20 cellular contexts compared by ENCODE assay signal in genomic region chr14:28116716-28117115, GRCh38.
"Had no signal": no experiment of that assay in that cellular context is flagged by ENCODE, and none has a peak within 500 bp of the region (broad histone marks: within the 10 kb centered on the region; RNA-seq: fewer than 3 reads in every experiment).

No MANE protein-coding gene starts in this region.

- ATAC-seq: activated naive CD8-positive, alpha-beta T cell treated with anti-CD3 and anti-CD28 coated beads, Interleukin-2, amount 50 U/mL, for 24 hours; body of pancreas; naive thymus-derived CD8-positive, alpha-beta T cell; sciatic nerve; stimulated activated naive B cell treated with anti-CD40 and anti-IgM and Interleukin-4, amounts not matched to agents 10 μg/mL and 1 μg/mL and 100 μg/mL, for 72 hours had no signal

- DNase-seq: activated B cell treated with CpG ODN at 0.5 μM for 24 hours; activated CD4-positive, alpha-beta memory T cell treated with anti-CD3 and anti-CD28 coated beads, Interleukin-2, amount 10 ng/mL, durations not matched to agents 7 days and 5 days; activated CD4-positive, alpha-beta T cell treated with anti-CD3 and anti-CD28 coated beads for 48 hours; activated gamma-delta T cell; activated naive CD4-positive, alpha-beta T cell treated with anti-CD3 and anti-CD28 coated beads, Interleukin-2, amount 50 U/mL, for 16 hours; activated naive CD8-positive, alpha-beta T cell treated with anti-CD3 and anti-CD28 coated beads, Interleukin-2, amount 50 U/mL, for 24 hours; activated T-cell treated with anti-CD3 and anti-CD28 coated beads for 4 hours; body of pancreas; glutamatergic neuron; left ventricle myocardium inferior; naive thymus-derived CD8-positive, alpha-beta T cell; small intestine; stimulated activated CD4-positive, alpha-beta T cell treated with anti-CD3 and anti-CD28 coated beads, Interleukin-2, amount 100 ng/mL, for 24 hours; stimulated activated naive B cell treated with anti-CD40 and anti-IgM and Interleukin-4, amounts not matched to agents 10 μg/mL and 1 μg/mL and 100 μg/mL, for 72 hours; transverse colon had no signal

- H3K4me1 ChIP-seq: body of pancreas, left ventricle myocardium inferior had no signal

- H3K4me3 ChIP-seq: body of pancreas, hepatocyte, left ventricle myocardium inferior, neural progenitor cell, transverse colon had no signal

- H3K27ac Mint-ChIP-seq: activated B cell treated with CpG ODN at 0.5 μM for 24 hours; activated CD4-positive, alpha-beta memory T cell treated with anti-CD3 and anti-CD28 coated beads, Interleukin-2, amount 10 ng/mL, durations not matched to agents 7 days and 5 days; activated naive CD8-positive, alpha-beta T cell treated with anti-CD3 and anti-CD28 coated beads, Interleukin-2, amount 50 U/mL, for 24 hours; activated T-helper 1 cell treated with anti-CD3 and anti-CD28 coated beads, Interleukin-12 subunit alpha, Interleukin-12 subunit beta, Interleukin-2, Interleukin-4 antibody, amounts not matched to agents 30 ng/mL and 10 ng/mL and 1 ng/mL, durations not matched to agents 14 hours and 24 hours and 36 hours; mesothelial cell of epicardium; naive thymus-derived CD8-positive, alpha-beta T cell; neural progenitor cell; stimulated activated naive B cell treated with anti-CD40 and anti-IgM and Interleukin-4, amounts not matched to agents 10 μg/mL and 1 μg/mL and 100 μg/mL, for 72 hours had no signal

- H3K79me2 ChIP-seq: hepatocyte had no signal

- H3K4me2 ChIP-seq: hepatocyte, neural progenitor cell had no signal

- H3K27me3 Mint-ChIP-seq: activated B cell treated with CpG ODN at 0.5 μM for 24 hours; activated CD4-positive, alpha-beta memory T cell treated with anti-CD3 and anti-CD28 coated beads, Interleukin-2, amount 10 ng/mL, durations not matched to agents 7 days and 5 days; activated naive CD8-positive, alpha-beta T cell treated with anti-CD3 and anti-CD28 coated beads, Interleukin-2, amount 50 U/mL, for 24 hours; naive thymus-derived CD8-positive, alpha-beta T cell; stimulated activated naive B cell treated with anti-CD40 and anti-IgM and Interleukin-4, amounts not matched to agents 10 μg/mL and 1 μg/mL and 100 μg/mL, for 72 hours had no signal

- H3K36me3 Mint-ChIP-seq: mesothelial cell of epicardium; neural progenitor cell; stimulated activated naive B cell treated with anti-CD40 and anti-IgM and Interleukin-4, amounts not matched to agents 10 μg/mL and 1 μg/mL and 100 μg/mL, for 72 hours had no signal

- H3K27me3 ChIP-seq: body of pancreas, hepatocyte, transverse colon had no signal

- H3K4me3 Mint-ChIP-seq: activated B cell treated with CpG ODN at 0.5 μM for 24 hours; activated CD4-positive, alpha-beta memory T cell treated with anti-CD3 and anti-CD28 coated beads, Interleukin-2, amount 10 ng/mL, durations not matched to agents 7 days and 5 days; activated naive CD8-positive, alpha-beta T cell treated with anti-CD3 and anti-CD28 coated beads, Interleukin-2, amount 50 U/mL, for 24 hours; activated T-helper 1 cell treated with anti-CD3 and anti-CD28 coated beads, Interleukin-12 subunit alpha, Interleukin-12 subunit beta, Interleukin-2, Interleukin-4 antibody, amounts not matched to agents 30 ng/mL and 10 ng/mL and 1 ng/mL, durations not matched to agents 14 hours and 24 hours and 36 hours; mesothelial cell of epicardium; naive thymus-derived CD8-positive, alpha-beta T cell; neural progenitor cell; stimulated activated naive B cell treated with anti-CD40 and anti-IgM and Interleukin-4, amounts not matched to agents 10 μg/mL and 1 μg/mL and 100 μg/mL, for 72 hours had no signal

- H3K9ac ChIP-seq: neural progenitor cell had no signal

- H3K27ac ChIP-seq: body of pancreas, hepatocyte, left ventricle myocardium inferior, neural progenitor cell, transverse colon had no signal

- H3K4me1 Mint-ChIP-seq: activated B cell treated with CpG ODN at 0.5 μM for 24 hours; activated CD4-positive, alpha-beta memory T cell treated with anti-CD3 and anti-CD28 coated beads, Interleukin-2, amount 10 ng/mL, durations not matched to agents 7 days and 5 days; activated naive CD8-positive, alpha-beta T cell treated with anti-CD3 and anti-CD28 coated beads, Interleukin-2, amount 50 U/mL, for 24 hours; mesothelial cell of epicardium; naive thymus-derived CD8-positive, alpha-beta T cell; stimulated activated naive B cell treated with anti-CD40 and anti-IgM and Interleukin-4, amounts not matched to agents 10 μg/mL and 1 μg/mL and 100 μg/mL, for 72 hours had no signal

- H3K36me3 ChIP-seq: left ventricle myocardium inferior, neural progenitor cell, transverse colon had no signal

- H3K9me3 Mint-ChIP-seq: mesothelial cell of epicardium; neural progenitor cell; stimulated activated naive B cell treated with anti-CD40 and anti-IgM and Interleukin-4, amounts not matched to agents 10 μg/mL and 1 μg/mL and 100 μg/mL, for 72 hours had no signal
